Comparison of ENCODE assay signal across 16 cellular contexts in the genomic region with DNA sequence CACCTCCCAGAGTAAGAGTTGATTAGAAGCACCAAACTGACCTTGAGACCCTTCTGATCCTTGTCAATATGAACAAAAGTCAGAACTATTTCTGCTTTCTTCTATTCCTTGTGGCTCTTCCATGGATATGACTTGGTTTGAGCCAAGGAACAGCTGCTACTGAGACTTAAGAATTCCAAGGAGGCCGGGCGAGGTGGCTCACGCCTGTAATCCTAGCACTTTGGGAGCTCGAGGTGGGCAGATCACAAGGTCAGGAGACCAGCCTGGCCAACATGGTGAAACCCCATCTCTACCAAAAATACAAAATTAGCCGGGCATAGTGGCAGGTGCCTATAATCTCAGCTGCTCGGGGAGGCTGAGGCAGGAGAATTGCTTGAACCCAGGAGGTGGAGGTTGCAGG. TPM values are rescaled to one million over a fixed set of nuclear protein-coding genes. Genes with fewer than 3 reads are reported as not detected.
A peak's percentile ranks its signal among the peaks of the same experiment; 100 is the strongest.
DNase-seq lines count a peak whose midpoint lies in the region; ATAC-seq and TF ChIP-seq lines count a peak whose summit lies in the region.
"Not testable (repeated sequence)": the region's sequence is repeated elsewhere in the genome, so short reads cannot be mapped to it uniquely, and the experiment has no call there.
"Had no signal": no experiment of that assay in that cellular context is flagged by ENCODE, and none has a peak within 500 bp of the region (broad histone marks: within the 10 kb centered on the region; RNA-seq: fewer than 3 reads in every experiment).

No MANE protein-coding gene starts in this region.

- not testable (repeated sequence) for H3K9ac ChIP-seq in colonic mucosa (ENCODE audit: low read depth in 2 of 2, low read length in 2 of 2); skeletal muscle tissue (ENCODE audit: low read depth in 1 of 3, low read length in 3 of 3)

- not testable (repeated sequence) for H3K27me3 ChIP-seq in colonic mucosa; dorsolateral prefrontal cortex; gastrocnemius medialis; skeletal muscle tissue (ENCODE audit: control insufficient read depth in 3 of 3, insufficient read depth in 3 of 3, low read length in 3 of 3)

- peaks cover 16% of the 10 kb centered on the region for H3K36me3 ChIP-seq in colonic mucosa
- H3K36me3 ChIP-seq in gastrocnemius medialis, result peaks cover 0 to 56% of the 10 kb centered on the region in 2 donors
- H3K36me3 ChIP-seq in skeletal muscle tissue (ENCODE audit: control insufficient read depth in 3 of 3, insufficient read depth in 3 of 3, low read length in 3 of 3), result peaks cover 41 to 58% (median 49%) of the 10 kb centered on the region in 3 donors

- DNase-seq in activated naive CD4-positive, alpha-beta T cell treated with anti-CD3 and anti-CD28 coated beads, Interleukin-2, amount 10 ng/mL, durations not matched to agents 7 days and 5 days; colonic mucosa; dorsolateral prefrontal cortex; osteocyte (ENCODE audit: extremely low spot score, unreplicated experiment): not testable (repeated sequence)
- DNase-seq in myocyte (ENCODE audit: low read depth), result peak; percentile 73
- peak in 1 of 2 donors; percentile 80 for DNase-seq in gastrocnemius medialis

- not testable (repeated sequence) for TF ChIP-seq CTCF in colonic mucosa (IDR thresholded peaks at IDR 0.05); dorsolateral prefrontal cortex (IDR thresholded peaks at IDR 0.05 in 54 of 56, conservative IDR thresholded peaks at IDR 0.05 in 2 of 56; ENCODE audit: low read depth in 1 of 56, partially characterized antibody in 56 of 56); osteocyte (IDR thresholded peaks at IDR 0.05); gastrocnemius medialis (IDR thresholded peaks at IDR 0.05 in 4 of 5, conservative IDR thresholded peaks at IDR 0.05 in 1 of 5)

- not testable (repeated sequence) for H3K9me3 Mint-ChIP-seq in activated naive CD4-positive, alpha-beta T cell treated with anti-CD3 and anti-CD28 coated beads, Interleukin-2, amount 10 ng/mL, durations not matched to agents 7 days and 5 days; osteocyte (ENCODE audit: unreplicated experiment)

- in situ Hi-C loops in gastrocnemius medialis (cut with MboI; ENCODE audit: low sequenced_read_pairs in 4 of 4), result not testable (repeated sequence)

- H3K4me1 ChIP-seq in colonic mucosa, result peaks cover 18% of the 10 kb centered on the region
- peaks cover 37 to 81% of the 10 kb centered on the region in 2 donors for H3K4me1 ChIP-seq in gastrocnemius medialis
- H3K4me1 ChIP-seq in skeletal muscle tissue (ENCODE audit: control insufficient read depth in 3 of 3, insufficient read depth in 3 of 3, low read length in 3 of 3), result peaks cover 30 to 71% (median 36%) of the 10 kb centered on the region in 3 donors

- not testable (repeated sequence) for H3K4me1 Mint-ChIP-seq in activated naive CD4-positive, alpha-beta T cell treated with anti-CD3 and anti-CD28 coated beads, Interleukin-2, amount 10 ng/mL, durations not matched to agents 7 days and 5 days
- peaks cover 27% of the 10 kb centered on the region for H3K4me1 Mint-ChIP-seq in osteocyte (ENCODE audit: unreplicated experiment)

- not testable (repeated sequence) for H3K4me3 Mint-ChIP-seq in activated naive CD4-positive, alpha-beta T cell treated with anti-CD3 and anti-CD28 coated beads, Interleukin-2, amount 10 ng/mL, durations not matched to agents 7 days and 5 days; osteocyte (ENCODE audit: unreplicated experiment)

- CTCF ChIA-PET in activated naive CD4-positive, alpha-beta T cell treated with anti-CD3 and anti-CD28 coated beads, Interleukin-2, amount 10 ng/mL, durations not matched to agents 7 days and 5 days (lab: Charles Lee), result interaction anchor here (1.0 kb wide), 1 partner anchor 42 kb away, joined by 3 read pairs; no protein-coding TSS in a partner anchor

- peak overlapping the region; percentile 37 for H3K27ac ChIP-seq in colonic mucosa
- H3K27ac ChIP-seq in dorsolateral prefrontal cortex, result peak overlapping the region in 33 of 59 donors; percentile 1 to 78 (median 64)
- peak overlapping the region; percentile 45 to 93 (median 88) for H3K27ac ChIP-seq in gastrocnemius medialis
- peak overlapping the region; percentile 26 for H3K27ac ChIP-seq in skeletal muscle tissue (ENCODE audit: low read depth, low read length)

- intact Hi-C loops in colonic mucosa (cut with DNase I); dorsolateral prefrontal cortex (cut with DNase I); gastrocnemius medialis (cut with DNase I; ENCODE audit: low total_unique reads): not testable (repeated sequence)

- peaks cover 58% of the 10 kb centered on the region for H3K36me3 Mint-ChIP-seq in activated naive CD4-positive, alpha-beta T cell treated with anti-CD3 and anti-CD28 coated beads, Interleukin-2, amount 10 ng/mL, durations not matched to agents 7 days and 5 days
- H3K36me3 Mint-ChIP-seq in osteocyte (ENCODE audit: unreplicated experiment), result peaks cover 58% of the 10 kb centered on the region

- TF ChIP-seq POLR2A in gastrocnemius medialis (IDR thresholded peaks at IDR 0.05), result not testable (repeated sequence)

- H3K27ac Mint-ChIP-seq in activated naive CD4-positive, alpha-beta T cell treated with anti-CD3 and anti-CD28 coated beads, Interleukin-2, amount 10 ng/mL, durations not matched to agents 7 days and 5 days, result peak overlapping the region; percentile 37
- peak overlapping the region; percentile 27 for H3K27ac Mint-ChIP-seq in osteocyte (ENCODE audit: unreplicated experiment)

- ATAC-seq in gastrocnemius medialis, result peak in 1 of 2 donors; percentile 11

- H3K9me3 ChIP-seq in colonic mucosa; gastrocnemius medialis; skeletal muscle tissue (ENCODE audit: control insufficient read depth in 3 of 3, low read length in 3 of 3): not testable (repeated sequence)

- not testable (repeated sequence) for H3K27me3 Mint-ChIP-seq in activated naive CD4-positive, alpha-beta T cell treated with anti-CD3 and anti-CD28 coated beads, Interleukin-2, amount 10 ng/mL, durations not matched to agents 7 days and 5 days; osteocyte (ENCODE audit: unreplicated experiment)

- not testable (repeated sequence) for H3K4me3 ChIP-seq in colonic mucosa; dorsolateral prefrontal cortex; gastrocnemius medialis; skeletal muscle tissue (ENCODE audit: low read length in 3 of 3)

RNA-seq across cellular contexts. Expression of gene EIF4E2, which starts 20.0 kb away (rescaled TPM):
- total RNA-seq in colonic mucosa, result 100 to 1,000 TPM in 1 of 2 donors, 10 to 100 TPM in 1; 99.5 to 109 TPM
- 10 to 100 TPM; 38.9 to 64.3 (median 51.5) TPM for total RNA-seq in dorsolateral prefrontal cortex
- total RNA-seq in myocyte, result 119 and 122 TPM in 2 replicates
- 130 TPM for polyA plus RNA-seq in myocyte (2012)
- 88.4 and 90.5 TPM in 2 replicates for total RNA-seq in osteocyte
- 100 to 1,000 TPM in 1 of 4 donors, 10 to 100 TPM in 3; 57.9 to 111 (median 71.2) TPM for total RNA-seq in gastrocnemius medialis
- 204 TPM for total RNA-seq in skeletal muscle tissue

RNA-seq across cellular contexts. Expression of gene TIGD1, which starts 20.1 kb away (rescaled TPM):
- 1 to 10 TPM; 3.0 to 4.4 TPM for total RNA-seq in colonic mucosa
- 10 to 100 TPM in 1 of 120 experiments, 1 to 10 TPM in 119; 4.1 to 10.9 (median 6.5) TPM for total RNA-seq in dorsolateral prefrontal cortex
- 2.1 and 3.0 TPM in 2 replicates for total RNA-seq in myocyte
- polyA plus RNA-seq in myocyte (2012), result 4.1 TPM
- 6.7 and 8.2 TPM in 2 replicates for total RNA-seq in osteocyte
- 1 to 10 TPM; 1.4 to 3.0 (median 2.1) TPM for total RNA-seq in gastrocnemius medialis
- 3.7 TPM for total RNA-seq in skeletal muscle tissue

RNA-seq across cellular contexts. Expression of gene CHRNG, which starts 31.0 kb away (rescaled TPM):
- not detected for total RNA-seq in colonic mucosa
- total RNA-seq in dorsolateral prefrontal cortex, result not detected
- 697 and 1,132 TPM in 2 replicates for total RNA-seq in myocyte
- 391 TPM for polyA plus RNA-seq in myocyte (2012)
- not detected in 2 replicates for total RNA-seq in osteocyte
- 10 to 100 TPM in 3 of 4 donors, 1 to 10 TPM in 1; 3.5 to 57.5 (median 24.6) TPM for total RNA-seq in gastrocnemius medialis
- total RNA-seq in skeletal muscle tissue, result 35.5 TPM
- total RNA-seq: A673; CD4-positive, alpha-beta memory T cell; CD4-positive, CD25-positive, alpha-beta regulatory T cell; CD8-positive, alpha-beta memory T cell; Daoy; G401; GM12878 had no signal
- polyA plus RNA-seq: AG04450; CD14-positive monocyte; CD4-positive, alpha-beta memory T cell; CD8-positive, alpha-beta memory T cell had no signal

RNA-seq across cellular contexts. Expression of gene CHRND, which starts 44.5 kb away (rescaled TPM):
- total RNA-seq in colonic mucosa (not detected), dorsolateral prefrontal cortex (under 1 TPM in 34 of 120 experiments, not detected in 86; 0.13 to 0.93 (median 0.33) TPM), myocyte (273 and 339 TPM in 2 replicates), osteocyte (not detected in 2 replicates), gastrocnemius medialis (100 to 1,000 TPM in 1 of 4 donors, 10 to 100 TPM in 3; 49.1 to 119 (median 81.1) TPM), skeletal muscle tissue (32.9 TPM)
- polyA plus RNA-seq in myocyte (2012), result 64.1 TPM
- total RNA-seq: A673; CD4-positive, alpha-beta memory T cell; CD4-positive, CD25-positive, alpha-beta regulatory T cell; CD8-positive, alpha-beta memory T cell; Daoy; G401; GM12878 had no signal
- polyA plus RNA-seq: AG04450; CD14-positive monocyte; CD4-positive, alpha-beta memory T cell; CD4-positive, CD25-positive, alpha-beta regulatory T cell; CD8-positive, alpha-beta memory T cell; GM12878 had no signal

RNA-seq across cellular contexts. Expression of gene PRSS56, which starts 50.3 kb away (rescaled TPM):
- total RNA-seq in colonic mucosa (not detected), dorsolateral prefrontal cortex (1 to 10 TPM in 33 of 120 experiments, under 1 TPM in 73, not detected in 14; 0.24 to 2.5 (median 0.77) TPM), myocyte (2.5 and 6.5 TPM in 2 replicates), osteocyte (not detected in 2 replicates), gastrocnemius medialis (1 to 10 TPM; 1.0 to 3.2 (median 2.2) TPM), skeletal muscle tissue (1.0 TPM)
- 1.2 TPM for polyA plus RNA-seq in myocyte (2012)
- total RNA-seq: A673; CD4-positive, alpha-beta memory T cell; CD4-positive, CD25-positive, alpha-beta regulatory T cell; CD8-positive, alpha-beta memory T cell; Daoy; G401; GM12878 had no signal
- polyA plus RNA-seq: AG04450; CD14-positive monocyte; CD4-positive, alpha-beta memory T cell; CD4-positive, CD25-positive, alpha-beta regulatory T cell; CD8-positive, alpha-beta memory T cell; GM12878 had no signal

Comparison
In these comparisons a context has a peak if more than half of its experiments do, and no peak if none do; other contexts are left out.
1. H3K27ac ChIP-seq: peak in every context shown above with its lines; median percentile 88 in gastrocnemius medialis; 64 in dorsolateral prefrontal cortex; 37 in colonic mucosa; 26 in skeletal muscle tissue.
2. RNA of gene CHRNG, which starts 31.0 kb away (total RNA-seq): 697 to 1,132 TPM in myocyte; 3.5 to 57.5 TPM in gastrocnemius medialis, 35.5 TPM in skeletal muscle tissue (single experiment), not detected in colonic mucosa, not detected in dorsolateral prefrontal cortex and not detected in osteocyte; every median in the first group is over 10 times any median in the second.